24 cellular contexts compared by ENCODE assay signal in the genomic region with DNA sequence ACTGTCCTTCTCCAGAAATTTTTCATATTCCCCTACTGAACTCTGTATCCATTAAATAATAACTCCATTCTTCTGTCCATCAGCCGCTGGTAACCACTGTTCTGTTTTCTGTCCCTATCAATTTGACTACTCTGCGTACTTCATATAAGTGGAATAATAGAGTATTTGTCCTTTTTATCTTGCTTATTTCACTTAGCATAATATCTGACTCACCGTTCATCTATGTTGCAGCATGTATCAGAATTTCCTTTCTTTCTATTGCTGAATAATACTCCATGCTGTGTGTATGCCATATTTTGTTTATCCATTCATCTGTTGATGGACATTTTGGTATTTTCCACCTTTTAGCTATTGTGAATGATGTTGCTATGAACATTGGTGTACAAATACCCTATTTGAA.
A peak's percentile ranks its signal among the peaks of the same experiment; 100 is the strongest.
DNase-seq lines count a peak whose midpoint lies in the region; ATAC-seq, FAIRE-seq and TF ChIP-seq lines count a peak whose summit lies in the region.
"Had no signal": no experiment of that assay in that cellular context is flagged by ENCODE, and none has a peak within 500 bp of the region (broad histone marks: within the 10 kb centered on the region; RNA-seq: fewer than 3 reads in every experiment).

No MANE protein-coding gene starts in this region.

- FAIRE-seq in H54 (lab: Jason Lieb, UNC): peak; percentile 60
- FAIRE-seq: keratinocyte had no signal

- H3K27me3 ChIP-seq in esophagus muscularis mucosa: no peaks in the 10 kb centered on the region
- H3K27me3 ChIP-seq: adrenal gland, gastrocnemius medialis, stomach, tibial nerve had no signal

- WGBS in esophagus muscularis mucosa: 87% methylated on average over 3 of the region's 3 CpGs

- DNase-seq in H54 (ENCODE audit: insufficient read length, low spot score) (no peak), amniotic epithelial cell (ENCODE audit: low read depth) (peak; percentile 46), esophagus muscularis mucosa (ENCODE audit: extremely low spot score) (no peak), osteocyte (ENCODE audit: extremely low spot score, unreplicated experiment) (no peak), NCI-H446 treated with DMSO at 0.1 percent for 48 hours (lab: John Stamatoyannopoulos, UW) (no peak), Ammon's horn (ENCODE audit: low spot score) (no peak)
- DNase-seq: activated naive CD4-positive, alpha-beta T cell; activated T-cell treated with anti-CD3 and anti-CD28 coated beads, Interleukin-2, amount 50 U/mL, for 4 hours; adrenal gland; caudate nucleus; gastrocnemius medialis; KBM-7; NCI-H1694 treated with DMSO at 0.1 percent for 48 hours; NCI-H69; posterior cingulate gyrus; RPMI8226; stomach; T-helper 2 cell had no signal

- ATAC-seq in GM19395 (IDR thresholded peaks at IDR 0.05; ENCODE audit: unreplicated experiment) (no peak), HG03457 (IDR thresholded peaks at IDR 0.05; ENCODE audit: unreplicated experiment) (no peak)
- ATAC-seq: activated T-cell treated with anti-CD3 and anti-CD28 coated beads, Interleukin-2, amount 50 U/mL, for 4 hours; gastrocnemius medialis; natural killer cell treated with Interleukin-12 subunit alpha and Interleukin-12 subunit beta and Interleukin-15 and Interleukin-18, amount 100 ng/mL, for 72 hours had no signal

- TF ChIP-seq CTCF in esophagus muscularis mucosa (IDR thresholded peaks at IDR 0.05): no peak
- no peak for TF ChIP-seq CTCF in osteocyte (IDR thresholded peaks at IDR 0.05)

- H3K27ac Mint-ChIP-seq in osteocyte (ENCODE audit: unreplicated experiment): peak overlapping the region; percentile 40
- H3K27ac Mint-ChIP-seq: natural killer cell treated with Interleukin-12 subunit alpha and Interleukin-12 subunit beta and Interleukin-15 and Interleukin-18, amount 100 ng/mL, for 72 hours had no signal

- TF ChIP-seq EP300 in esophagus muscularis mucosa (IDR thresholded peaks at IDR 0.05): no peak

- intact Hi-C loops in esophagus muscularis mucosa (cut with DNase I): loop anchor here (5.0 kb wide), 2 partner anchors 74 to 149 kb away; partner anchors contain the start of genes CEP350 and TOR1AIP2

- H3K36me3 Mint-ChIP-seq in osteocyte (ENCODE audit: unreplicated experiment): peaks cover 32% of the 10 kb centered on the region

- no peak overlapping the region for H3K4me3 Mint-ChIP-seq in osteocyte (ENCODE audit: unreplicated experiment)
- H3K4me3 Mint-ChIP-seq: activated T-cell treated with anti-CD3 and anti-CD28 coated beads, Interleukin-2, amount 50 U/mL, for 4 hours; natural killer cell treated with Interleukin-12 subunit alpha and Interleukin-12 subunit beta and Interleukin-15 and Interleukin-18, amount 100 ng/mL, for 72 hours had no signal

- no peaks in the 10 kb centered on the region for H3K9me3 ChIP-seq in esophagus muscularis mucosa
- H3K9me3 ChIP-seq: adrenal gland, gastrocnemius medialis, stomach, tibial nerve had no signal

- H3K4me3 ChIP-seq in esophagus muscularis mucosa: no peak overlapping the region
- H3K4me3 ChIP-seq: adrenal gland, gastrocnemius medialis, SK-N-MC, stomach, tibial nerve had no signal

- peak overlapping the region; percentile 10 to 79 (median 66) for H3K27ac ChIP-seq in esophagus muscularis mucosa (replicated peaks in 1 of 4)
- H3K27ac ChIP-seq: adrenal gland, gastrocnemius medialis, SK-N-MC had no signal

- peaks cover 20 to 86% (median 36%) of the 10 kb centered on the region in 4 donors for H3K36me3 ChIP-seq in esophagus muscularis mucosa

- no peak for TF ChIP-seq POLR2A in H54 (IDR thresholded peaks at IDR 0.05; ENCODE audit: low read depth, low read length)
- TF ChIP-seq POLR2A in esophagus muscularis mucosa (IDR thresholded peaks at IDR 0.05; ENCODE audit: low read depth): no peak

- H3K9me3 Mint-ChIP-seq in osteocyte (ENCODE audit: unreplicated experiment): no peaks in the 10 kb centered on the region
- H3K9me3 Mint-ChIP-seq: activated T-cell treated with anti-CD3 and anti-CD28 coated beads, Interleukin-2, amount 50 U/mL, for 4 hours; natural killer cell treated with Interleukin-12 subunit alpha and Interleukin-12 subunit beta and Interleukin-15 and Interleukin-18, amount 100 ng/mL, for 72 hours had no signal

- H3K27me3 Mint-ChIP-seq in osteocyte (ENCODE audit: unreplicated experiment): no peaks in the 10 kb centered on the region
- H3K27me3 Mint-ChIP-seq: natural killer cell treated with Interleukin-12 subunit alpha and Interleukin-12 subunit beta and Interleukin-15 and Interleukin-18, amount 100 ng/mL, for 72 hours had no signal

- peaks cover 29% of the 10 kb centered on the region for H3K4me1 Mint-ChIP-seq in osteocyte (ENCODE audit: unreplicated experiment)

- H3K4me1 ChIP-seq in esophagus muscularis mucosa: peaks cover 0 to 38% (median 33%) of the 10 kb centered on the region in 4 donors
- H3K4me1 ChIP-seq: adrenal gland, gastrocnemius medialis had no signal
